In the genomic region with DNA sequence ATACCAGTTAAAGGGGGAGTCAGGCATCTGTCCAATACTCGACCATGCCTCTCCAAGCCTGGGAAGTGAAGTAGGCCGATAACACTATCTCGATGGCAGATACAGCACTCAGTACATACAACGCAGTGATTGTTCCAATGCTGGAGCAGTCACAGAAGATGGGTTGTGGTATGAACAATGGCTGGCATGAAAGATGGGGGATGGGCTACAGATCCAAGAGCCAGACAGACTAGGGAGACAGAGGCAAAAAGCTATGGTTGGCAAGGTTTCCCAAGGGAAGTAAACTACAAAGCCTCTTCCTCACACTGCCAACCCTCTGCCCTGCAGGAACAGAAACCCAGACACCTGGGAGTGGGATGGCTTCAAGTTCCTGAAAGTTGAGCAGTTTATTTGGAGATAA, we compare ENCODE assay signal across 15 cellular contexts. TPM values are rescaled to one million over a fixed set of nuclear protein-coding genes. Genes with fewer than 3 reads are reported as not detected.
A peak's percentile ranks its signal among the peaks of the same experiment; 100 is the strongest.
DNase-seq lines count a peak whose midpoint lies in the region; ATAC-seq and TF ChIP-seq lines count a peak whose summit lies in the region.
"Had no signal": no experiment of that assay in that cellular context is flagged by ENCODE, and none has a peak within 500 bp of the region (broad histone marks: within the 10 kb centered on the region; RNA-seq: fewer than 3 reads in every experiment).

No MANE protein-coding gene starts in this region.

- ATAC-seq in activated CD4-positive, alpha-beta T cell treated with anti-CD3 and anti-CD28 coated beads for 36 hours: no peak
- ATAC-seq: foreskin keratinocyte had no signal

- TF ChIP-seq CTCF in sigmoid colon (IDR thresholded peaks at IDR 0.05) (no peak), GM13977 (IDR thresholded peaks at IDR 0.05; ENCODE audit: extremely low read depth, insufficient read depth, missing control alignments) (no peak)

- H3K4me1 Mint-ChIP-seq in activated CD4-positive, alpha-beta T cell treated with anti-CD3 and anti-CD28 coated beads for 36 hours: peaks cover 41% of the 10 kb centered on the region
- peaks cover 72% of the 10 kb centered on the region for H3K4me1 Mint-ChIP-seq in activated CD4-positive, alpha-beta T cell treated with anti-CD3 and anti-CD28 coated beads, Interleukin-2, amount 10 ng/mL, durations not matched to agents 24 days and 14 days

- CTCF ChIA-PET in activated CD4-positive, alpha-beta T cell treated with anti-CD3 and anti-CD28 coated beads for 36 hours (lab: Charles Lee): interaction anchor here (0.7 to 1.0 kb wide), 2 partner anchors 8 to 18 kb away, joined by 3 read pairs; no protein-coding TSS in a partner anchor

- no peak overlapping the region for H3K4me3 ChIP-seq in sigmoid colon

- no peaks in the 10 kb centered on the region for H3K27me3 Mint-ChIP-seq in activated CD4-positive, alpha-beta T cell treated with anti-CD3 and anti-CD28 coated beads for 36 hours
- H3K27me3 Mint-ChIP-seq in activated CD4-positive, alpha-beta T cell treated with anti-CD3 and anti-CD28 coated beads, Interleukin-2, amount 10 ng/mL, durations not matched to agents 24 days and 14 days: no peaks in the 10 kb centered on the region

- in situ Hi-C loops in GM13977 (cut with MboI; ENCODE audit: low pct_unique_long_range_greater_than_20kb, low sequenced_read_pairs, unreplicated experiment): no loop called here

- POLR2A ChIA-PET in activated CD4-positive, alpha-beta T cell treated with anti-CD3 and anti-CD28 coated beads for 36 hours (lab: Charles Lee): interaction anchor here (0.6 kb wide), 1 partner anchor 102 kb away, joined by 3 read pairs; no protein-coding TSS in a partner anchor

- H3K27me3 ChIP-seq in sigmoid colon: no peaks in the 10 kb centered on the region
- H3K27me3 ChIP-seq: foreskin keratinocyte had no signal

- H3K27ac ChIP-seq in sigmoid colon: peak overlapping the region in 3 of 4 donors; percentile 15 to 36 (median 34)
- H3K27ac ChIP-seq: foreskin keratinocyte, HL-60 had no signal

- H3K4me3 Mint-ChIP-seq in activated CD4-positive, alpha-beta T cell treated with anti-CD3 and anti-CD28 coated beads for 36 hours: no peak overlapping the region
- H3K4me3 Mint-ChIP-seq in activated CD4-positive, alpha-beta T cell treated with anti-CD3 and anti-CD28 coated beads, Interleukin-2, amount 10 ng/mL, durations not matched to agents 24 days and 14 days: no peak overlapping the region

- peaks cover 0 to 66% (median 46%) of the 10 kb centered on the region in 4 donors for H3K4me1 ChIP-seq in sigmoid colon

- DNase-seq in activated CD4-positive, alpha-beta T cell treated with anti-CD3 and anti-CD28 coated beads for 36 hours: no peak
- no peak for DNase-seq in activated CD4-positive, alpha-beta T cell treated with anti-CD3 and anti-CD28 coated beads, Interleukin-2, amount 10 ng/mL, durations not matched to agents 24 days and 14 days
- DNase-seq in amygdala (lab: John Stamatoyannopoulos, UW): peak in 45 of 56 donors; percentile 21 to 89 (median 61)
- DNase-seq in inferior parietal cortex (ENCODE audit: extremely low spot score): peak; percentile 85
- no peak for DNase-seq in sigmoid colon
- DNase-seq in GM13977 (ENCODE audit: low spot score): no peak
- no peak for DNase-seq in SIG-M5 (lab: John Stamatoyannopoulos, UW)
- DNase-seq in NOMO-1 treated with dmso at 0.1 percent for 144 hours (lab: John Stamatoyannopoulos, UW; ENCODE audit: unreplicated experiment): no peak
- DNase-seq: 8988T; activated CD4-positive, alpha-beta T cell treated with anti-CD3 and anti-CD28 coated beads for 4 hours; cortex of kidney; foreskin keratinocyte; MM.1S; NCI-H2107 had no signal

- no peak for TF ChIP-seq POLR2A in sigmoid colon (IDR thresholded peaks at IDR 0.05)

- TF ChIP-seq EP300 in sigmoid colon (IDR thresholded peaks at IDR 0.05): no peak

- intact Hi-C loops in activated CD4-positive, alpha-beta T cell treated with anti-CD3 and anti-CD28 coated beads for 36 hours (cut with DNase I, micrococcal nuclease): no loop called here
- intact Hi-C loops in activated CD4-positive, alpha-beta T cell treated with anti-CD3 and anti-CD28 coated beads, Interleukin-2, amount 10 ng/mL, durations not matched to agents 24 days and 14 days (cut with micrococcal nuclease): no loop called here
- intact Hi-C loops in sigmoid colon (cut with DNase I): no loop called here

- peaks cover 0 to 28% (median 3%) of the 10 kb centered on the region in 4 donors for H3K36me3 ChIP-seq in sigmoid colon

- H3K9me3 Mint-ChIP-seq in activated CD4-positive, alpha-beta T cell treated with anti-CD3 and anti-CD28 coated beads for 36 hours (ENCODE audit: low read depth): no peaks in the 10 kb centered on the region
- H3K9me3 Mint-ChIP-seq in activated CD4-positive, alpha-beta T cell treated with anti-CD3 and anti-CD28 coated beads, Interleukin-2, amount 10 ng/mL, durations not matched to agents 24 days and 14 days: no peaks in the 10 kb centered on the region

- no peaks in the 10 kb centered on the region for H3K9me3 ChIP-seq in sigmoid colon

- H3K36me3 Mint-ChIP-seq in activated CD4-positive, alpha-beta T cell treated with anti-CD3 and anti-CD28 coated beads for 36 hours (ENCODE audit: low read depth): peaks cover 73% of the 10 kb centered on the region
- peaks cover 61% of the 10 kb centered on the region for H3K36me3 Mint-ChIP-seq in activated CD4-positive, alpha-beta T cell treated with anti-CD3 and anti-CD28 coated beads, Interleukin-2, amount 10 ng/mL, durations not matched to agents 24 days and 14 days (ENCODE audit: low read depth)

- 93 to 94% methylated on average over 4 of the region's 4 CpGs for WGBS in sigmoid colon, 2 donors

- peak overlapping the region; percentile 52 for H3K27ac Mint-ChIP-seq in activated CD4-positive, alpha-beta T cell treated with anti-CD3 and anti-CD28 coated beads for 36 hours
- no peak overlapping the region for H3K27ac Mint-ChIP-seq in activated CD4-positive, alpha-beta T cell treated with anti-CD3 and anti-CD28 coated beads, Interleukin-2, amount 10 ng/mL, durations not matched to agents 24 days and 14 days

RNA-seq across cellular contexts. Expression of gene FKBP1A, which starts 19.2 kb away (rescaled TPM):
- 100 to 1,000 TPM; 265 to 316 TPM for total RNA-seq in activated CD4-positive, alpha-beta T cell treated with anti-CD3 and anti-CD28 coated beads for 36 hours
- 291 and 292 TPM in 2 replicates for total RNA-seq in activated CD4-positive, alpha-beta T cell treated with anti-CD3 and anti-CD28 coated beads, Interleukin-2, amount 10 ng/mL, durations not matched to agents 24 days and 14 days
- total RNA-seq in sigmoid colon: 100 to 1,000 TPM in 1 of 4 donors, 10 to 100 TPM in 3; 71.7 to 118 (median 85.3) TPM
- polyA plus RNA-seq in sigmoid colon: 100 to 1,000 TPM; 296 to 515 (median 374) TPM

RNA-seq across cellular contexts. Expression of gene SDCBP2, which starts 44.7 kb away (rescaled TPM):
- 1 to 10 TPM; 2.8 to 3.2 TPM for total RNA-seq in activated CD4-positive, alpha-beta T cell treated with anti-CD3 and anti-CD28 coated beads for 36 hours
- 2.0 and 3.0 TPM in 2 replicates for total RNA-seq in activated CD4-positive, alpha-beta T cell treated with anti-CD3 and anti-CD28 coated beads, Interleukin-2, amount 10 ng/mL, durations not matched to agents 24 days and 14 days
- total RNA-seq in sigmoid colon: 1 to 10 TPM; 1.1 to 3.6 (median 1.9) TPM
- 100 to 1,000 TPM; 229 to 724 (median 339) TPM for polyA plus RNA-seq in sigmoid colon

Comparison
In these comparisons a context has a peak if more than half of its experiments do, and no peak if none do; other contexts are left out.
1. DNase-seq: peak in amygdala (45 of 56) and inferior parietal cortex (single experiment); none in activated CD4-positive, alpha-beta T cell treated with anti-CD3 and anti-CD28 coated beads for 36 hours (single experiment), activated CD4-positive, alpha-beta T cell treated with anti-CD3 and anti-CD28 coated beads, Interleukin-2, amount 10 ng/mL, durations not matched to agents 24 days and 14 days (single experiment), sigmoid colon (single experiment), GM13977 (single experiment), SIG-M5 (single experiment) and NOMO-1 treated with dmso at 0.1 percent for 144 hours (single experiment).